Comparison of ENCODE assay signal across 9 cellular contexts in the genomic region with DNA sequence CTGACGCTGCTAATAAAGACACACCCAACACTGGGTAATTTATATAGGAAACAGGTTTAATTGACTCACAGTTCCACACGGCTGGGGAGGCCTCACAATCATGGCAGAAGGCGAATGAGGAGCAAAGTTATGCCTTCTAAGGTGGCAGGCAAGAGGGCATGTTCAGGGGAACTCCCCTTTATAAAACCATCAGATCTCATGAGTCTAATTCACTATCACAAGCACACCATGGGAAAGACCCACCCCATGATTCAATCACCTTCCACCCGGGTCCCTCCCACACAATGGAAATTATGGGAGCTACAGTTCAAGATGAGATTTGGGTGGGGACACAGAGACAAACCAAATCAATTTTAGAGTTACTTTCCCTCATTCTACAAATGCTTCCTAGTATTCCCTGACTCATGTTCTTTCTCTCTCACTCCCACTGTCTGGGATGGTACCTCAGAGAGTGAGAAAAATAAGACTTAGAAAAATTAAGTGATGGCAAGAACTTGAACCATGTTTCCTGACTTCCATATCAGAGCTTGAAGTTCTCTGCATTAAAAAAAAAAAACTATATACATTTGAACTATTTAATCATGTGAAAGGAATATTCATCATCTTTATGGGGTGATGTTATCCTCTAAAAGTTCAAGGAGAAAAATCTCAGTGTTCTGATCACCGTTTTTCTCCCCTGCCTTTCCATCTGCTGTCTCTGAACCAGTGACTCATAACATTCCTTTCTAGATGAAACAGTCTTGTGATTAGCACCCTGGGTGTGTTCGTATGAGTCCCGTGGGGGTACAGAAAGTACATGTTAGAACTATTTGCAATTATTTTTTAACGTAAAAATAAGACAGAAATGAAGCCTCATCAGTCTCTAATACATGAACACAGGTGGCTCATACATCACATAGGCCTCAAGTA.
DNase-seq lines count a peak whose midpoint lies in the region; ATAC-seq and TF ChIP-seq lines count a peak whose summit lies in the region.
"Had no signal": no experiment of that assay in that cellular context is flagged by ENCODE, and none has a peak within 500 bp of the region (broad histone marks: within the 10 kb centered on the region; RNA-seq: fewer than 3 reads in every experiment).

No MANE protein-coding gene starts in this region.

- H3K4me3 ChIP-seq in GM12864 (ENCODE audit: low read depth, low read length) = no peak overlapping the region
- H3K4me3 ChIP-seq in foreskin fibroblast (ENCODE audit: low read depth in 1 of 2, low read length in 2 of 2) = no peak overlapping the region

- TF ChIP-seq CTCF in GM12864 (IDR thresholded peaks at IDR 0.05; ENCODE audit: low read depth, low read length, missing control alignments) (no peak), foreskin fibroblast (IDR thresholded peaks at IDR 0.05; ENCODE audit: low read depth, low read length) (no peak), glutamatergic neuron (IDR thresholded peaks at IDR 0.05; ENCODE audit: partially characterized antibody, unreplicated experiment) (no peak)

- CTCF ChIA-PET in activated CD4-positive, alpha-beta memory T cell treated with anti-CD3 and anti-CD28 coated beads, Interleukin-2, amount 10 ng/mL, durations not matched to agents 7 days and 5 days (lab: Charles Lee) = no interaction called here

- intact Hi-C loops in activated T-helper 2 cell treated with anti-CD3 and anti-CD28 coated beads, Interferon-gamma antibody, Interleukin-2, Interleukin-4, amounts not matched to agents 10 μg/mL and 5 μg/mL and 100 μg/mL, durations not matched to agents 14 hours and 24 hours and 36 hours (cut with micrococcal nuclease) = no loop called here

- no peaks in the 10 kb centered on the region for H3K36me3 Mint-ChIP-seq in activated T-helper 2 cell treated with anti-CD3 and anti-CD28 coated beads, Interferon-gamma antibody, Interleukin-2, Interleukin-4, amounts not matched to agents 10 μg/mL and 5 μg/mL and 100 μg/mL, durations not matched to agents 14 hours and 24 hours and 36 hours (ENCODE audit: low read depth)
- H3K36me3 Mint-ChIP-seq in glutamatergic neuron (ENCODE audit: unreplicated experiment) = no peaks in the 10 kb centered on the region
- no peaks in the 10 kb centered on the region for H3K36me3 Mint-ChIP-seq in activated T-cell treated with anti-CD3 and anti-CD28 coated beads, Interleukin-2, amount 50 U/mL, for 24 hours (ENCODE audit: low read depth)
- H3K36me3 Mint-ChIP-seq in activated CD4-positive, alpha-beta memory T cell treated with anti-CD3 and anti-CD28 coated beads, Interleukin-2, amount 10 ng/mL, durations not matched to agents 7 days and 5 days (ENCODE audit: low read depth) = no peaks in the 10 kb centered on the region

- H3K4me3 Mint-ChIP-seq in activated T-helper 2 cell treated with anti-CD3 and anti-CD28 coated beads, Interferon-gamma antibody, Interleukin-2, Interleukin-4, amounts not matched to agents 10 μg/mL and 5 μg/mL and 100 μg/mL, durations not matched to agents 14 hours and 24 hours and 36 hours (ENCODE audit: low read depth) = no peak overlapping the region
- H3K4me3 Mint-ChIP-seq in glutamatergic neuron (ENCODE audit: unreplicated experiment) = no peak overlapping the region
- H3K4me3 Mint-ChIP-seq in activated T-cell treated with anti-CD3 and anti-CD28 coated beads, Interleukin-2, amount 50 U/mL, for 24 hours = no peak overlapping the region
- H3K4me3 Mint-ChIP-seq in activated CD4-positive, alpha-beta memory T cell treated with anti-CD3 and anti-CD28 coated beads, Interleukin-2, amount 10 ng/mL, durations not matched to agents 7 days and 5 days = no peak overlapping the region

- H3K27ac Mint-ChIP-seq in activated T-helper 2 cell treated with anti-CD3 and anti-CD28 coated beads, Interferon-gamma antibody, Interleukin-2, Interleukin-4, amounts not matched to agents 10 μg/mL and 5 μg/mL and 100 μg/mL, durations not matched to agents 14 hours and 24 hours and 36 hours = no peak overlapping the region
- H3K27ac Mint-ChIP-seq in glutamatergic neuron (ENCODE audit: unreplicated experiment) = no peak overlapping the region
- no peak overlapping the region for H3K27ac Mint-ChIP-seq in activated T-cell treated with anti-CD3 and anti-CD28 coated beads, Interleukin-2, amount 50 U/mL, for 24 hours
- no peak overlapping the region for H3K27ac Mint-ChIP-seq in activated CD4-positive, alpha-beta memory T cell treated with anti-CD3 and anti-CD28 coated beads, Interleukin-2, amount 10 ng/mL, durations not matched to agents 7 days and 5 days

- POLR2A ChIA-PET in activated CD4-positive, alpha-beta memory T cell treated with anti-CD3 and anti-CD28 coated beads, Interleukin-2, amount 10 ng/mL, durations not matched to agents 7 days and 5 days (lab: Charles Lee) = no interaction called here

- peak; percentile 73 for ATAC-seq in GM21723 (IDR thresholded peaks at IDR 0.05; ENCODE audit: unreplicated experiment)

- no peaks in the 10 kb centered on the region for H3K4me1 Mint-ChIP-seq in activated T-helper 2 cell treated with anti-CD3 and anti-CD28 coated beads, Interferon-gamma antibody, Interleukin-2, Interleukin-4, amounts not matched to agents 10 μg/mL and 5 μg/mL and 100 μg/mL, durations not matched to agents 14 hours and 24 hours and 36 hours (ENCODE audit: low read depth)
- no peaks in the 10 kb centered on the region for H3K4me1 Mint-ChIP-seq in glutamatergic neuron (ENCODE audit: low read depth, unreplicated experiment)
- peaks cover 8% of the 10 kb centered on the region for H3K4me1 Mint-ChIP-seq in activated T-cell treated with anti-CD3 and anti-CD28 coated beads, Interleukin-2, amount 50 U/mL, for 24 hours (ENCODE audit: low read depth)
- H3K4me1 Mint-ChIP-seq in activated CD4-positive, alpha-beta memory T cell treated with anti-CD3 and anti-CD28 coated beads, Interleukin-2, amount 10 ng/mL, durations not matched to agents 7 days and 5 days = no peaks in the 10 kb centered on the region

- no peaks in the 10 kb centered on the region for H3K27me3 Mint-ChIP-seq in activated T-helper 2 cell treated with anti-CD3 and anti-CD28 coated beads, Interferon-gamma antibody, Interleukin-2, Interleukin-4, amounts not matched to agents 10 μg/mL and 5 μg/mL and 100 μg/mL, durations not matched to agents 14 hours and 24 hours and 36 hours (ENCODE audit: low read depth)
- no peaks in the 10 kb centered on the region for H3K27me3 Mint-ChIP-seq in glutamatergic neuron (ENCODE audit: unreplicated experiment)
- peaks cover 3% of the 10 kb centered on the region for H3K27me3 Mint-ChIP-seq in activated T-cell treated with anti-CD3 and anti-CD28 coated beads, Interleukin-2, amount 50 U/mL, for 24 hours
- peaks cover 3% of the 10 kb centered on the region for H3K27me3 Mint-ChIP-seq in activated CD4-positive, alpha-beta memory T cell treated with anti-CD3 and anti-CD28 coated beads, Interleukin-2, amount 10 ng/mL, durations not matched to agents 7 days and 5 days

- DNase-seq in GM12864 (ENCODE audit: low read depth) (peak; percentile 2), HS-27A (ENCODE audit: low read depth) (peak; percentile 35), foreskin fibroblast (peak; percentile 40 to 54), glutamatergic neuron (no peak)
- DNase-seq in activated T-helper 2 cell treated with anti-CD3 and anti-CD28 coated beads, Interferon-gamma antibody, Interleukin-2, Interleukin-4, amounts not matched to agents 10 μg/mL and 5 μg/mL and 100 μg/mL, durations not matched to agents 14 hours and 24 hours and 36 hours (ENCODE audit: low spot score) = no peak
- DNase-seq in activated T-cell treated with anti-CD3 and anti-CD28 coated beads, Interleukin-2, amount 50 U/mL, for 24 hours = no peak
- DNase-seq in activated CD4-positive, alpha-beta memory T cell treated with anti-CD3 and anti-CD28 coated beads, Interleukin-2, amount 10 ng/mL, durations not matched to agents 7 days and 5 days = no peak
- DNase-seq: stimulated activated naive CD4-positive, alpha-beta T cell had no signal

- H3K9me3 Mint-ChIP-seq in activated T-helper 2 cell treated with anti-CD3 and anti-CD28 coated beads, Interferon-gamma antibody, Interleukin-2, Interleukin-4, amounts not matched to agents 10 μg/mL and 5 μg/mL and 100 μg/mL, durations not matched to agents 14 hours and 24 hours and 36 hours = no peaks in the 10 kb centered on the region
- peaks cover 2% of the 10 kb centered on the region for H3K9me3 Mint-ChIP-seq in glutamatergic neuron (ENCODE audit: unreplicated experiment)
- no peaks in the 10 kb centered on the region for H3K9me3 Mint-ChIP-seq in activated T-cell treated with anti-CD3 and anti-CD28 coated beads, Interleukin-2, amount 50 U/mL, for 24 hours
- H3K9me3 Mint-ChIP-seq in activated CD4-positive, alpha-beta memory T cell treated with anti-CD3 and anti-CD28 coated beads, Interleukin-2, amount 10 ng/mL, durations not matched to agents 7 days and 5 days = no peaks in the 10 kb centered on the region

Comparison
In these comparisons a context has a peak if more than half of its experiments do, and no peak if none do; other contexts are left out.
1. DNase-seq: peak in GM12864 (single experiment), HS-27A (single experiment) and foreskin fibroblast (2 of 2); none in activated T-helper 2 cell treated with anti-CD3 and anti-CD28 coated beads, Interferon-gamma antibody, Interleukin-2, Interleukin-4, amounts not matched to agents 10 μg/mL and 5 μg/mL and 100 μg/mL, durations not matched to agents 14 hours and 24 hours and 36 hours (single experiment), glutamatergic neuron (single experiment), activated T-cell treated with anti-CD3 and anti-CD28 coated beads, Interleukin-2, amount 50 U/mL, for 24 hours (single experiment) and activated CD4-positive, alpha-beta memory T cell treated with anti-CD3 and anti-CD28 coated beads, Interleukin-2, amount 10 ng/mL, durations not matched to agents 7 days and 5 days (single experiment).